23 cellular contexts compared by ENCODE assay signal in genomic region chr2:14572588-14573089, GRCh38. TPM values are rescaled to one million over a fixed set of nuclear protein-coding genes. Genes with fewer than 3 reads are reported as not detected.
A peak's percentile ranks its signal among the peaks of the same experiment; 100 is the strongest.
DNase-seq lines count a peak whose midpoint lies in the region; ATAC-seq and TF ChIP-seq lines count a peak whose summit lies in the region.
"Had no signal": no experiment of that assay in that cellular context is flagged by ENCODE, and none has a peak within 500 bp of the region (broad histone marks: within the 10 kb centered on the region; RNA-seq: fewer than 3 reads in every experiment).

No MANE protein-coding gene starts in this region.

- peak; percentile 47 for ATAC-seq in PC-3
- ATAC-seq in left lobe of liver = peak; percentile 56
- ATAC-seq in HG03521 (IDR thresholded peaks at IDR 0.05; ENCODE audit: unreplicated experiment) = no peak
- ATAC-seq: HCT116 had no signal

- no TSS peak for BruUV-seq in PC-3 (replicated peaks; lab: Mats Ljungman, UMichigan)

- no peaks in the 10 kb centered on the region for H3K9me3 ChIP-seq in PC-3 (ENCODE audit: low read length)
- no peaks in the 10 kb centered on the region for H3K9me3 ChIP-seq in transverse colon

- TF ChIP-seq CTCF in LNCaP clone FGC (IDR thresholded peaks at IDR 0.05; ENCODE audit: control insufficient read depth, extremely low read depth, insufficient read depth) (no peak), PC-3 (conservative IDR thresholded peaks at IDR 0.05; ENCODE audit: low read depth, low read length) (no peak), transverse colon (IDR thresholded peaks at IDR 0.05) (no peak)

- H4K20me1 ChIP-seq in PC-3 (ENCODE audit: low read length) = no peaks in the 10 kb centered on the region

- CTCF ChIA-PET in PC-3 (lab: Charles Lee) = no interaction called here

- H3K27ac ChIP-seq in PC-3 (ENCODE audit: low read length) = no peak overlapping the region
- H3K27ac ChIP-seq in transverse colon = no peak overlapping the region

- no peaks in the 10 kb centered on the region for H3K79me2 ChIP-seq in PC-3 (ENCODE audit: low read length)

- intact Hi-C loops in PC-3 (cut with micrococcal nuclease) (loop anchor here (2.0 kb wide), 1 partner anchor 48 kb away; no protein-coding TSS in a partner anchor), transverse colon (cut with DNase I; ENCODE audit: low total_unique reads) (no loop called here)

- in situ Hi-C loops in transverse colon (cut with MboI; ENCODE audit: low pct_ligation_motif_present in 1 of 4, low pct_unique_long_range_greater_than_20kb in 1 of 4, low sequenced_read_pairs in 3 of 4) = no loop called here

- no peaks in the 10 kb centered on the region for H3F3A ChIP-seq in PC-3 (ENCODE audit: low read length, unreplicated experiment)

- H3K4me1 ChIP-seq in PC-3 (ENCODE audit: insufficient read depth, low read length) = peaks cover 5% of the 10 kb centered on the region
- peaks cover 0 to 8% (median 2%) of the 10 kb centered on the region in 4 donors for H3K4me1 ChIP-seq in transverse colon

- H3K36me3 ChIP-seq in PC-3 (ENCODE audit: low read depth, low read length) (no peaks in the 10 kb centered on the region), transverse colon (no peaks in the 10 kb centered on the region)

- H3K4me3 ChIP-seq in LNCaP clone FGC (ENCODE audit: low read depth, low read length) (peak overlapping the region; percentile 27; the same call in 1 of the 2 replicates), PC-3 (ENCODE audit: low read length) (no peak overlapping the region), transverse colon (no peak overlapping the region)

- H3K9me2 ChIP-seq in PC-3 (replicated peaks; ENCODE audit: low read length) = no peaks in the 10 kb centered on the region

- no peaks in the 10 kb centered on the region for H3K27me3 ChIP-seq in PC-3 (ENCODE audit: low read length)
- no peaks in the 10 kb centered on the region for H3K27me3 ChIP-seq in transverse colon

- H3K4me2 ChIP-seq in PC-3 (ENCODE audit: low read length) = no peak overlapping the region

- 29 to 51% methylated on average over 2 of the region's 2 CpGs for WGBS in transverse colon (ENCODE audit: low coverage in 1 of 2), 2 donors

- no peak overlapping the region for H3K9ac ChIP-seq in PC-3 (ENCODE audit: low read length)

- POLR2A ChIA-PET in PC-3 (lab: Charles Lee; ENCODE audit: unreplicated experiment) = no interaction called here

- TF ChIP-seq EP300 in transverse colon (IDR thresholded peaks at IDR 0.05; ENCODE audit: low read depth) = no peak

- DNase-seq in DMS53 (lab: John Stamatoyannopoulos, UW) = peak; percentile 53
- DNase-seq in LNCaP clone FGC (ENCODE audit: low read depth) = peak; percentile 89
- DNase-seq in PC-3 = no peak
- no peak for DNase-seq in left lobe of liver (ENCODE audit: low spot score)
- DNase-seq in NCI-H1092 treated with DMSO at 0.1 percent for 48 hours (lab: John Stamatoyannopoulos, UW) = no peak
- no peak for DNase-seq in transverse colon
- DNase-seq: CD8-positive, alpha-beta memory T cell; DMS 273 treated with DMSO at 0.1 percent for 48 hours; DND-41; Karpas-422; MV-4-11; NCI-H1105 treated with DMSO at 0.1 percent for 48 hours; NCI-H1694; NCI-H2029 treated with DMSO at 0.1 percent for 48 hours; NCI-H446 treated with DMSO at 0.1 percent for 48 hours; NCI-H82; NK-92 treated with Interleukin-12 subunit alpha and Interleukin-12 subunit beta, amount 100 ng/mL, for 24 hours; Right ventricle myocardium superior; RPMI8226; T-helper 1 cell had no signal

- TF ChIP-seq POLR2A in transverse colon (IDR thresholded peaks at IDR 0.05) = no peak

- no peak overlapping the region for H2AFZ ChIP-seq in PC-3 (ENCODE audit: low read length)

RNA-seq across cellular contexts. Expression of gene LRATD1, which starts 59.9 kb away (rescaled TPM):
- total RNA-seq in PC-3 (2014; rRNA removed) (35.4 and 41.3 TPM in 2 replicates), left lobe of liver (1.6 TPM), transverse colon (100 to 1,000 TPM in 3 of 4 donors, 10 to 100 TPM in 1; 87.6 to 151 (median 118) TPM)
- total RNA-seq: B cell; CD8-positive, alpha-beta memory T cell had no signal

Comparison
In these comparisons a context has a peak if more than half of its experiments do, and no peak if none do; other contexts are left out.
1. DNase-seq: peak in DMS53 (single experiment) and LNCaP clone FGC (single experiment); none in PC-3 (single experiment), left lobe of liver (single experiment), NCI-H1092 treated with DMSO at 0.1 percent for 48 hours (single experiment) and transverse colon (single experiment).
2. RNA of gene LRATD1, which starts 59.9 kb away (total RNA-seq): 87.6 to 151 TPM in transverse colon and 35.4 to 41.3 TPM in PC-3; 1.6 TPM in left lobe of liver (single experiment); every median in the first group is over 10 times any median in the second.